27 cellular contexts compared by ENCODE assay signal in genomic region chr7:11224535-11224934, GRCh38.
"Had no signal": no experiment of that assay in that cellular context is flagged by ENCODE, and none has a peak within 500 bp of the region (broad histone marks: within the 10 kb centered on the region; RNA-seq: fewer than 3 reads in every experiment).

No MANE protein-coding gene starts in this region.

- H3K4me3 ChIP-seq: colonic mucosa, coronary artery, dorsolateral prefrontal cortex, esophagus muscularis mucosa, esophagus squamous epithelium, gastrocnemius medialis, gastroesophageal sphincter, heart left ventricle, heart right ventricle had no signal

- H3K27me3 ChIP-seq: colonic mucosa, dorsolateral prefrontal cortex, esophagus muscularis mucosa, esophagus squamous epithelium, foreskin keratinocyte, gastrocnemius medialis, gastroesophageal sphincter, heart left ventricle had no signal

- H3K27ac ChIP-seq: colonic mucosa, coronary artery, dorsolateral prefrontal cortex, epithelial cell of prostate, esophagus muscularis mucosa, esophagus squamous epithelium, foreskin keratinocyte, gastrocnemius medialis, gastroesophageal sphincter, heart left ventricle, heart right ventricle had no signal

- H3K9me3 ChIP-seq: colonic mucosa, esophagus muscularis mucosa, esophagus squamous epithelium, gastrocnemius medialis, gastroesophageal sphincter, heart left ventricle, heart right ventricle had no signal

- H3K36me3 ChIP-seq: colonic mucosa, esophagus muscularis mucosa, esophagus squamous epithelium, gastrocnemius medialis, gastroesophageal sphincter, heart left ventricle, heart right ventricle had no signal

- H3K4me1 ChIP-seq: colonic mucosa, foreskin keratinocyte had no signal

- FAIRE-seq: colon, endometrium, endothelial cell of umbilical vein, frontal cortex had no signal

- ATAC-seq: effector memory CD8-positive, alpha-beta T cell; esophagus mucosa; foreskin keratinocyte; gastrocnemius medialis; gastroesophageal sphincter; heart left ventricle; heart right ventricle had no signal

- DNase-seq: colonic mucosa; cortex of kidney; dermis blood vessel endothelial cell; dorsolateral prefrontal cortex; effector CD4-positive, alpha-beta T cell; effector CD8-positive, alpha-beta T cell; effector memory CD4-positive, alpha-beta T cell; effector memory CD8-positive, alpha-beta T cell; endodermal cell; erythroblast; esophagus squamous epithelium; foreskin fibroblast; foreskin keratinocyte; foreskin melanocyte; gastrocnemius medialis; glutamatergic neuron; heart left ventricle; heart right ventricle had no signal
